ENCODE assay signal across 8 cellular contexts in genomic region chr17:79008666-79009387, GRCh38. TPM values are rescaled to one million over a fixed set of nuclear protein-coding genes. Genes with fewer than 3 reads are reported as not detected.
DNase-seq lines count a peak whose midpoint lies in the region; ATAC-seq and TF ChIP-seq lines count a peak whose summit lies in the region.

No MANE protein-coding gene starts in this region.

- H3K27ac ChIP-seq in SJSA1 (peak overlapping the region; percentile 81), psoas muscle (peak overlapping the region; percentile 91)

- H3K9me3 ChIP-seq in SJSA1 (replicated peaks) (no peaks in the 10 kb centered on the region), psoas muscle (no peaks in the 10 kb centered on the region)

- DNase-seq in GM12865 (ENCODE audit: low read depth) (no peak), SJSA1 (ENCODE audit: low read depth in 1 of 2, low spot score in 2 of 2) (peak in 1 of 2 experiments; percentile 41), foreskin fibroblast (no peak), psoas muscle (no peak), SW480 (ENCODE audit: low spot score) (no peak)

- TF ChIP-seq CTCF in GM12865 (IDR thresholded peaks at IDR 0.05; ENCODE audit: insufficient read depth, low read depth, low read length, missing control alignments), result no peak
- no peak for TF ChIP-seq CTCF in foreskin fibroblast (IDR thresholded peaks at IDR 0.05; ENCODE audit: low read depth, low read length)
- no peak for TF ChIP-seq CTCF in psoas muscle (IDR thresholded peaks at IDR 0.05)

- intact Hi-C loops in psoas muscle (cut with DNase I), result no loop called here

- H3K4me1 ChIP-seq in SJSA1 (replicated peaks) (peaks cover 22% of the 10 kb centered on the region), psoas muscle (peaks cover 29% of the 10 kb centered on the region)

- 31 to 34% (median 32%) methylated on average over 7 of the region's 7 CpGs for WGBS in psoas muscle, 3 donors

- H3K27me3 ChIP-seq in SJSA1 (replicated peaks) (no peaks in the 10 kb centered on the region), psoas muscle (ENCODE audit: insufficient read depth in 3 of 3, low read length in 2 of 3) (no peaks in the 10 kb centered on the region)

- ATAC-seq in psoas muscle (peak in 2 of 4 donors; percentile 2 to 5), HG03565 (IDR thresholded peaks at IDR 0.05; ENCODE audit: unreplicated experiment) (no peak), GM21529 (IDR thresholded peaks at IDR 0.05; ENCODE audit: unreplicated experiment) (no peak), GM18502 (IDR thresholded peaks at IDR 0.05; ENCODE audit: poor library complexity, unreplicated experiment) (no peak)

- H3K4me3 ChIP-seq in GM12865 (ENCODE audit: low read depth, low read length), result peak overlapping the region; percentile 100
- H3K4me3 ChIP-seq in SJSA1, result peak overlapping the region; percentile 99
- peak overlapping the region; percentile 87 to 99 for H3K4me3 ChIP-seq in foreskin fibroblast (ENCODE audit: low read depth in 1 of 2, low read length in 2 of 2)
- peak overlapping the region; percentile 74 for H3K4me3 ChIP-seq in psoas muscle

- H3K36me3 ChIP-seq in SJSA1 (peaks cover 30% of the 10 kb centered on the region), psoas muscle (ENCODE audit: insufficient read depth in 1 of 2, low read depth in 1 of 2) (peaks cover 0 to 5% of the 10 kb centered on the region in 2 donors)

RNA-seq across cellular contexts. Expression of gene CANT1, which starts 0.7 kb away (rescaled TPM):
- total RNA-seq in SJSA1 (2014; rRNA removed; shearing (Covaris generic)), result 68.9 and 106 TPM in 2 replicates
- 10 to 100 TPM; 19.1 to 27.7 (median 21.0) TPM for total RNA-seq in psoas muscle
- polyA plus RNA-seq in psoas muscle, result 10 to 100 TPM; 10.2 to 34.3 (median 29.5) TPM

RNA-seq across cellular contexts. Expression of gene C1QTNF1, which starts 15.1 kb away (rescaled TPM):
- 3.6 and 5.1 TPM in 2 replicates for total RNA-seq in SJSA1 (2014; rRNA removed; shearing (Covaris generic))
- 10 to 100 TPM; 10.5 to 22.8 (median 16.9) TPM for total RNA-seq in psoas muscle
- 10 to 100 TPM; 12.2 to 22.6 (median 16.4) TPM for polyA plus RNA-seq in psoas muscle

RNA-seq across cellular contexts. Expression of gene LGALS3BP, which starts 29.1 kb away (rescaled TPM):
- 485 TPM in 2 replicates for total RNA-seq in SJSA1 (2014; rRNA removed; shearing (Covaris generic))
- 10 to 100 TPM; 12.9 to 35.5 (median 22.0) TPM for total RNA-seq in psoas muscle
- polyA plus RNA-seq in psoas muscle, result 10 to 100 TPM in 1 of 3 donors, 1 to 10 TPM in 2; 8.9 to 14.9 (median 8.9) TPM

Comparison
In these comparisons a context has a peak if more than half of its experiments do, and no peak if none do; other contexts are left out.
1. RNA of gene LGALS3BP, which starts 29.1 kb away (total RNA-seq): 485 TPM in SJSA1; 12.9 to 35.5 TPM in psoas muscle; every median in the first group is over 10 times any median in the second.
2. Peak in every context shown above with its lines, with median percentiles within 50 percentile points of each other: H3K4me3 ChIP-seq.